In the genomic region with DNA sequence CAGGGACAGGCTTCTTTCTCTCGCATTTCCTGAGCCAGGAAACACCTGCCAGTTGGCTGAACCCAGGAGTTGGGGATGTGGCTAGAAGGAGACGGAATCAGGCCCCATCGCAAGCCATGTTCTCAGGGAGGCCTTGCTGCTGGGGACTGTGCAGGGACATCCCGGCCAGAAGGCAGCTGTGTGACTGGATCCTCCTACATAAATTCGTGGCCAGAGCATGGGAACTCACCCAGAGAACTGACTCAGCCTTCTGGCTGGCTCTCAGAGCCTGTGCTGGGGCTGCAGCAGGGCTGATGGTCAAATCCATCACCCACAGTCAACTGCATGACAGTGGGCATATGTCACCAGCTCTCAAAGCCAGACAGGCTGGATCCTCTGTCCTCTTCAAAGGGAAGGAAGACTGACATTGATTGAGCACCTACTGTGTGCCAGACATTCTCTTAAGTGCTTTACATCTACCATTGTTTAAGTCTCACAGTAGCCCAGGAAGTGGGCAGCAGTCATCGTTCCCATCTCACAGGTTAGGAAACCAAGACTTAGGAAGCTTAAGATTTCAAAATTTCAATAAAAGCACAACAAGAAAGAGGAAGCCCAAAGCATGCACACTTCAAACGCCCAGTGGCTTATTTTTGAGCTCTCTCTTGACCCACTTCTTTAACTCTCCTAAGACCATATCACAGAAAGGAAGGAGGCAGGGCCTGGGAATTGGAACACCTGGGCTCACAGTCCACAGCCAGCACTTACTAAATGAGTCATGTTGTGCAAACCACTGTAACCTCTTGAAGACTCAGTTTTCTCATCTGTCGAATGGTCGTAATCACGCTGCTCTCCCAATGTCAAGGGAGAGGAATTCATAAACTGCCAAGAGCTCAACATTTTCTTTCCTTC, we compare ENCODE assay signal across 14 cellular contexts. TPM values are rescaled to one million over a fixed set of nuclear protein-coding genes. Genes with fewer than 3 reads are reported as not detected.
A peak's percentile ranks its signal among the peaks of the same experiment; 100 is the strongest.
DNase-seq lines count a peak whose midpoint lies in the region; ATAC-seq, FAIRE-seq and TF ChIP-seq lines count a peak whose summit lies in the region.
"Had no signal": no experiment of that assay in that cellular context is flagged by ENCODE, and none has a peak within 500 bp of the region (broad histone marks: within the 10 kb centered on the region; RNA-seq: fewer than 3 reads in every experiment).

No MANE protein-coding gene starts in this region.

- peak; percentile 82 for ATAC-seq in IMR-90 (ENCODE audit: low read depth)
- no peak for ATAC-seq in stimulated activated memory B cell treated with anti-CD40 and anti-IgM and Interleukin-4, amounts not matched to agents 10 μg/mL and 1 μg/mL and 100 μg/mL, for 72 hours
- ATAC-seq: HCT116 had no signal

- no peak overlapping the region for H3K14ac ChIP-seq in IMR-90 (replicated peaks; ENCODE audit: low read depth, low read length)

- H3K36me3 ChIP-seq in IMR-90 (ENCODE audit: control insufficient read depth, insufficient read depth, low read length) (no peaks in the 10 kb centered on the region), bronchial epithelial cell (ENCODE audit: control insufficient read depth, insufficient read depth, low read length) (no peaks in the 10 kb centered on the region), neural progenitor cell (no peaks in the 10 kb centered on the region)
- H3K36me3 ChIP-seq: SJCRH30 had no signal

- H2BK20ac ChIP-seq in IMR-90 (ENCODE audit: low read depth, low read length): no peak overlapping the region

- no peak overlapping the region for H2BK15ac ChIP-seq in IMR-90 (ENCODE audit: low read depth, low read length)

- no peak overlapping the region for H2BK120ac ChIP-seq in IMR-90 (ENCODE audit: low read depth, low read length)

- no peak overlapping the region for H3K18ac ChIP-seq in IMR-90 (ENCODE audit: low read depth, low read length)

- H3K27ac ChIP-seq in IMR-90 (ENCODE audit: insufficient read depth, low read length) (no peak overlapping the region), neural progenitor cell (no peak overlapping the region)
- H3K27ac ChIP-seq: parathyroid adenoma, SJCRH30 had no signal

- TF ChIP-seq CTCF in IMR-90 (conservative IDR thresholded peaks at IDR 0.05; ENCODE audit: low read depth, low read length) (no peak), bronchial epithelial cell (IDR thresholded peaks at IDR 0.05; ENCODE audit: insufficient read depth, low read length, severe bottlenecking) (no peak), neural progenitor cell (IDR thresholded peaks at IDR 0.05) (no peak)

- peak; percentile 77 for DNase-seq in CD1c-positive myeloid dendritic cell (ENCODE audit: extremely low spot score)
- DNase-seq in IMR-90: peak; percentile 51
- DNase-seq in bronchial epithelial cell (ENCODE audit: low read depth): no peak
- no peak for DNase-seq in neural progenitor cell (ENCODE audit: low spot score)
- DNase-seq in DMS114 treated with DMSO at 0.1 percent for 48 hours (lab: John Stamatoyannopoulos, UW; ENCODE audit: unreplicated experiment): no peak
- DNase-seq in NCI-H128 (lab: John Stamatoyannopoulos, UW; ENCODE audit: unreplicated experiment): no peak
- no peak for DNase-seq in DMS 273 (lab: John Stamatoyannopoulos, UW; ENCODE audit: unreplicated experiment)
- DNase-seq: activated CD4-positive, alpha-beta T cell treated with anti-CD3 and anti-CD28 coated beads, Interleukin-2, amount 50 U/mL, for 4 hours; activated naive CD8-positive, alpha-beta T cell treated with anti-CD3 and anti-CD28 coated beads for 36 hours; immature natural killer cell; SJCRH30 had no signal

- no peak overlapping the region for H4K5ac ChIP-seq in IMR-90 (ENCODE audit: low read depth, low read length)

- dilution Hi-C loops in IMR-90 (cut with HindIII; ENCODE audit: low sequenced_read_pairs, unreplicated experiment): no loop called here

- H3K56ac ChIP-seq in IMR-90 (ENCODE audit: extremely low read depth, insufficient read depth, low read length): no peak overlapping the region

- H3K9ac ChIP-seq in IMR-90 (ENCODE audit: low read depth, low read length): no peak overlapping the region
- H3K9ac ChIP-seq in neural progenitor cell: no peak overlapping the region
- H3K9ac ChIP-seq: parathyroid adenoma had no signal

- intact Hi-C loops in IMR-90 (cut with micrococcal nuclease): no loop called here

- H3K9me1 ChIP-seq in IMR-90 (ENCODE audit: insufficient read depth, low read length): no peaks in the 10 kb centered on the region

- no peak overlapping the region for H3K4me2 ChIP-seq in IMR-90 (ENCODE audit: low read depth, low read length)
- H3K4me2 ChIP-seq in neural progenitor cell: no peak overlapping the region

- no peaks in the 10 kb centered on the region for H3K79me1 ChIP-seq in IMR-90 (ENCODE audit: low read depth in 1 of 2, low read length in 2 of 2)

- H3K27me3 Mint-ChIP-seq in neural progenitor cell (ENCODE audit: insufficient read depth, low read depth): peaks cover 12% of the 10 kb centered on the region
- peaks cover 72% of the 10 kb centered on the region for H3K27me3 Mint-ChIP-seq in stimulated activated memory B cell treated with anti-CD40 and anti-IgM and Interleukin-4, amounts not matched to agents 10 μg/mL and 1 μg/mL and 100 μg/mL, for 72 hours

- H4K91ac ChIP-seq in IMR-90 (ENCODE audit: insufficient read depth, low read depth, low read length): no peak overlapping the region

- CTCF ChIA-PET in IMR-90 (lab: Yijun Ruan, JAX): no interaction called here

- no peak overlapping the region for H2AK5ac ChIP-seq in IMR-90 (ENCODE audit: low read depth, low read length)

- no peaks in the 10 kb centered on the region for H3F3A ChIP-seq in neural progenitor cell (ENCODE audit: low read depth)

- H4K20me1 ChIP-seq in IMR-90 (ENCODE audit: insufficient read depth, low read length): no peaks in the 10 kb centered on the region; the same call in 1 of the 2 replicates
- no peaks in the 10 kb centered on the region for H4K20me1 ChIP-seq in neural progenitor cell (ENCODE audit: low read depth)

- no peak for TF ChIP-seq POLR2A in IMR-90 (IDR thresholded peaks at IDR 0.05; ENCODE audit: low read depth, low read length)

- no peak overlapping the region for H3K4me3 Mint-ChIP-seq in neural progenitor cell
- H3K4me3 Mint-ChIP-seq in stimulated activated memory B cell treated with anti-CD40 and anti-IgM and Interleukin-4, amounts not matched to agents 10 μg/mL and 1 μg/mL and 100 μg/mL, for 72 hours: no peak overlapping the region
- H3K4me3 Mint-ChIP-seq: activated naive CD8-positive, alpha-beta T cell treated with anti-CD3 and anti-CD28 coated beads for 36 hours; immature natural killer cell had no signal

- no peak for TF ChIP-seq RAD21 in IMR-90 (IDR thresholded peaks at IDR 0.05; ENCODE audit: low read length)

- 0% methylated on average over 1 of the region's 10 CpGs; no CpG with 5 or more reads in 1 of the 2 experiments for WGBS in IMR-90 (ENCODE audit: extremely low coverage in 2 of 2, insufficient read length in 1 of 2), 2 experiments

- H4K8ac ChIP-seq in IMR-90 (ENCODE audit: low read depth in 2 of 2, low read length in 2 of 2): no peak overlapping the region

- no peaks in the 10 kb centered on the region for H3K36me3 Mint-ChIP-seq in neural progenitor cell
- no peaks in the 10 kb centered on the region for H3K36me3 Mint-ChIP-seq in stimulated activated memory B cell treated with anti-CD40 and anti-IgM and Interleukin-4, amounts not matched to agents 10 μg/mL and 1 μg/mL and 100 μg/mL, for 72 hours
- H3K36me3 Mint-ChIP-seq: activated naive CD8-positive, alpha-beta T cell treated with anti-CD3 and anti-CD28 coated beads for 36 hours; immature natural killer cell had no signal

- H3K4me3 ChIP-seq in IMR-90 (ENCODE audit: insufficient read depth, low read depth, low read length): no peak overlapping the region
- H3K4me3 ChIP-seq in bronchial epithelial cell (ENCODE audit: low read depth, low read length): no peak overlapping the region
- H3K4me3 ChIP-seq in neural progenitor cell: no peak overlapping the region
- H3K4me3 ChIP-seq: SJCRH30 had no signal

- peak overlapping the region; percentile 30 for H3K27ac Mint-ChIP-seq in neural progenitor cell
- no peak overlapping the region for H3K27ac Mint-ChIP-seq in stimulated activated memory B cell treated with anti-CD40 and anti-IgM and Interleukin-4, amounts not matched to agents 10 μg/mL and 1 μg/mL and 100 μg/mL, for 72 hours
- H3K27ac Mint-ChIP-seq: activated naive CD8-positive, alpha-beta T cell treated with anti-CD3 and anti-CD28 coated beads for 36 hours; immature natural killer cell had no signal

- no peak overlapping the region for H2BK5ac ChIP-seq in IMR-90 (ENCODE audit: low read depth, low read length, poor library complexity, severe bottlenecking)

- H2AFZ ChIP-seq in IMR-90 (replicated peaks; ENCODE audit: low read length, poor library complexity): no peak overlapping the region
- no peak overlapping the region for H2AFZ ChIP-seq in neural progenitor cell (replicated peaks)
- H2AFZ ChIP-seq: parathyroid adenoma had no signal

- H3K4me1 Mint-ChIP-seq in neural progenitor cell: no peaks in the 10 kb centered on the region
- no peaks in the 10 kb centered on the region for H3K4me1 Mint-ChIP-seq in stimulated activated memory B cell treated with anti-CD40 and anti-IgM and Interleukin-4, amounts not matched to agents 10 μg/mL and 1 μg/mL and 100 μg/mL, for 72 hours
- H3K4me1 Mint-ChIP-seq: activated naive CD8-positive, alpha-beta T cell treated with anti-CD3 and anti-CD28 coated beads for 36 hours; immature natural killer cell had no signal

- H3K9me3 Mint-ChIP-seq in neural progenitor cell: peaks cover 2% of the 10 kb centered on the region
- no peaks in the 10 kb centered on the region for H3K9me3 Mint-ChIP-seq in stimulated activated memory B cell treated with anti-CD40 and anti-IgM and Interleukin-4, amounts not matched to agents 10 μg/mL and 1 μg/mL and 100 μg/mL, for 72 hours

- H3K27me3 ChIP-seq in IMR-90 (ENCODE audit: control insufficient read depth, insufficient read depth, low read length) (peaks cover 16% of the 10 kb centered on the region), bronchial epithelial cell (ENCODE audit: control insufficient read depth, insufficient read depth, low read length) (peaks cover under 1% of the 10 kb centered on the region), neural progenitor cell (peaks cover 6% of the 10 kb centered on the region)
- H3K27me3 ChIP-seq: SJCRH30 had no signal

- H3K9me3 ChIP-seq in IMR-90 (ENCODE audit: control insufficient read depth, insufficient read depth, low read length) (peaks cover 1% of the 10 kb centered on the region; the same call in 1 of the 2 replicates), neural progenitor cell (ENCODE audit: low read depth) (no peaks in the 10 kb centered on the region)
- H3K9me3 ChIP-seq: SJCRH30 had no signal

- BruUV-seq in IMR-90 (replicated peaks; lab: Mats Ljungman, UMichigan): no TSS peak

- no peaks in the 10 kb centered on the region for H3K4me1 ChIP-seq in IMR-90 (ENCODE audit: control insufficient read depth, insufficient read depth, low read length)
- H3K4me1 ChIP-seq in neural progenitor cell: peaks cover under 1% of the 10 kb centered on the region
- H3K4me1 ChIP-seq: parathyroid adenoma, SJCRH30 had no signal

- no peak overlapping the region for H3K23ac ChIP-seq in IMR-90 (ENCODE audit: low read depth, low read length)

- POLR2A ChIA-PET in IMR-90 (lab: Charles Lee; ENCODE audit: unreplicated experiment): no interaction called here

- peak; percentile 73 for FAIRE-seq in bronchial epithelial cell (lab: Jason Lieb, UNC)

- H3K79me2 ChIP-seq in neural progenitor cell (ENCODE audit: low read depth): no peaks in the 10 kb centered on the region
- H3K79me2 ChIP-seq: parathyroid adenoma had no signal

- no peak overlapping the region for H3K4ac ChIP-seq in IMR-90 (ENCODE audit: low read depth, low read length)

- in situ Hi-C loops in IMR-90 (cut with MboI; ENCODE audit: low sequenced_read_pairs): no loop called here

- H2AK9ac ChIP-seq in IMR-90 (replicated peaks; ENCODE audit: low read depth, low read length, poor library complexity): no peak overlapping the region

RNA-seq across cellular contexts. Expression of a gene that starts 30.9 kb away (rescaled TPM):
- total RNA-seq in IMR-90 (2012; rRNA removed) (not detected in 2 replicates), bronchial epithelial cell (not detected in 2 replicates), neural progenitor cell (ENCODE audit: low replicate concordance) (not detected in 2 replicates)
- polyA plus RNA-seq in IMR-90 (2012; rRNA removed): not detected in 2 replicates
- not detected in 2 replicates for polyA plus RNA-seq in IMR-90 (2012; cell fraction: cytosol; rRNA removed)
- not detected in 2 replicates for polyA plus RNA-seq in IMR-90 (2012; cell fraction: nucleus; rRNA removed; ENCODE audit: low replicate concordance)
- total RNA-seq: activated naive CD8-positive, alpha-beta T cell treated with anti-CD3 and anti-CD28 coated beads for 36 hours had no signal
- polyA plus RNA-seq: immature natural killer cell had no signal

RNA-seq across cellular contexts. Expression of a gene that starts 41.5 kb away (rescaled TPM):
- total RNA-seq in IMR-90 (2012; rRNA removed) (14.5 and 18.3 TPM in 2 replicates), bronchial epithelial cell (10.8 and 15.5 TPM in 2 replicates), neural progenitor cell (ENCODE audit: low replicate concordance) (31.7 and 37.1 TPM in 2 replicates)
- 26.9 and 27.0 TPM in 2 replicates for polyA plus RNA-seq in IMR-90 (2012; rRNA removed)
- 19.5 and 23.4 TPM in 2 replicates for polyA plus RNA-seq in IMR-90 (2012; cell fraction: cytosol; rRNA removed)
- 91.4 and 200 TPM in 2 replicates for polyA plus RNA-seq in IMR-90 (2012; cell fraction: nucleus; rRNA removed; ENCODE audit: low replicate concordance)

Comparison
In these comparisons a context has a peak if more than half of its experiments do, and no peak if none do; other contexts are left out.
1. DNase-seq: peak in CD1c-positive myeloid dendritic cell (single experiment) and IMR-90 (single experiment); none in bronchial epithelial cell (single experiment), neural progenitor cell (single experiment), DMS114 treated with DMSO at 0.1 percent for 48 hours (single experiment), NCI-H128 (single experiment) and DMS 273 (single experiment).